Comparison of ENCODE assay signal across 20 cellular contexts in the genomic region with DNA sequence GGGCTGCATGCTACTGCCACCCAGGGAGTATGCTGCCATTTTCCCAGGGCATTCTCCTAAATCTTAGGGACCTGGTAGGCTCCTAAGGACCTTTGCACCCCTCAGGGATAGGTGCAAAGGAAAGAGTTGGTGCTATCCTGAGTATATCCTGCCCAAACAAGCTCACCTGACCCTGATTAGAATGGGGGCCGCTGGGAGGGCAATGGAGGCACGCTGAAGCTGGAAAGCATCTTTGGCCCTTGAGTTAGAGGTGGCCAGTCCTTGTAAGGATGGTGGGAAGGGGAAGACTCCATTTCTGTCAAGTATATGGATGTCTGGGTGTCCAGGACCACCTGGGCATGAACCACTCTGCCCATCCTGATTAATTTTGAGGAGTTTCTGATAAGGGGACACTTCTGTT. TPM values are rescaled to one million over a fixed set of nuclear protein-coding genes. Genes with fewer than 3 reads are reported as not detected.
"Had no signal": no experiment of that assay in that cellular context is flagged by ENCODE, and none has a peak within 500 bp of the region (broad histone marks: within the 10 kb centered on the region; RNA-seq: fewer than 3 reads in every experiment).

No MANE protein-coding gene starts in this region.

- DNase-seq: Kasumi-1, MM.1S, NCI-H1092 treated with DMSO at 0.1 percent for 48 hours, NCI-H1436, NCI-H187, NCI-H2029, NCI-H2081 treated with DMSO at 0.1 percent for 48 hours, NCI-H510A, NCI-H69, NCI-H774, RPMI8226, SHP77 had no signal

- H3K27ac ChIP-seq: KMS-11 had no signal

- H3K4me3 ChIP-seq: K562 had no signal

- ATAC-seq: HepG2, K562 had no signal

- H3K9me3 ChIP-seq: SK-N-SH had no signal

RNA-seq across cellular contexts. Expression of gene A3GALT2, which starts 48.9 kb away (rescaled TPM):
- total RNA-seq: HepG2, HT1080, K562, M059J, SK-MEL-5 had no signal
- polyA plus RNA-seq: HepG2, IgD-negative memory B cell, K562 had no signal
